Comparison of ENCODE assay signal across 1 cellular context in the genomic region with DNA sequence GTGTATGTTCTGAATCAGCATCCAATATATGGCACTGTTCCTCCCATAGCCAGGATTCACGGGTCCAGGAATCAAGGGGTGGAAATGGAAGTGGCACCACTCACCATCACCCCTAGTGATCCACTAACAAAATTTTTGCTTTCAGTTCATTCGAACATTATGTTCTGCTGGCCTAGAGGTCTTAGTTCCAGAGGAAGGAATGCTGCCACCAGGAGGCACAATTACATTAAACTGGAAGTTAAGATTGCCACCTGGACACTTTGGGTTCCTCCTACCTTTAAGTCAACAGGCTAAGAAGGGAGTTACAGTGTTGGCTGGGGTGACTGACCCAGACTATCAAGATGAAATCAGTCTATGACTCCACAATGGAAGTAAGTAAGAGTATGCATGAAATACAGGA.
TF ChIP-seq lines count a peak whose summit lies in the region.

No MANE protein-coding gene starts in this region.

TF ChIP-seq in HepG2, 621 proteins besides CTCF, POLR2A, EP300 and RAD21:
- TF ChIP-seq STAG1 (CRISPR knock-in tag; IDR thresholded peaks at IDR 0.05) = peak; percentile 35; the same call in 1 of the 2 replicates
